9 cellular contexts compared by ENCODE assay signal in the genomic region with DNA sequence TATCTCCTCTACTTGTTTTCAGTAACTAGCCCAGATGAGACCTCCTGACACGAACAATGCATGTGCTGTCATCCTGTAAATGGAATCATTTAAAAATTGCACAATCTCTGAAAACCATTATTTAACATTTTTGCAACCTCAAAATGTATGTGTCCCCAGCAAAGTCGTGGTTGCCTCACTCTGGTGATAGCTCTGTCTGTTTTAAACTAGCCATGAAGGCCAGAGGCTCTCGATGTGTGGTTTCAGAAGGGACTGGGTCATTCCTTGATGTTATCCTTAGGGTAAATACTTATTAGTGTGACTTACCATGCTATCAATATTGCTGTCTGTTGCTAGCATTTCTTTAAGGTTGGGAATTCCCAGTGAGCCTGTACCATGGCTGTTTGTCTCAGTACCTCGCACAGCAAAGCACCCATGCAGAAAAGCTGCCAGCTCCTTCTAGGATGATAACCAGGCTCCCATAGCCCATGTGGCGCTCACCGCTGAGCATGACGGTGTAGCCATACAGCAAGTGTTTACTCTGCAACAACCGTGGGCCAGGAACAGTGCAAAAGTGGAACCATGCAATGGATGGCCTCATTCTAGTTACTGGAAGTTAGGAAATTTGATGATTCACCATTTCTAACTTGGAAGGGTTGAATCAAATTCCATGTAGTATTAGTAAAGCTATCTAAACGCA. TPM values are rescaled to one million over a fixed set of nuclear protein-coding genes. Genes with fewer than 3 reads are reported as not detected.
DNase-seq lines count a peak whose midpoint lies in the region; TF ChIP-seq lines count a peak whose summit lies in the region.
"Had no signal": no experiment of that assay in that cellular context is flagged by ENCODE, and none has a peak within 500 bp of the region (broad histone marks: within the 10 kb centered on the region; RNA-seq: fewer than 3 reads in every experiment).

No MANE protein-coding gene starts in this region.

- no peaks in the 10 kb centered on the region for H3K36me3 ChIP-seq in thymus (ENCODE audit: control insufficient read depth, insufficient read depth)

- WGBS in thymus = 86% methylated on average over 9 of the region's 9 CpGs

- H3K4me1 ChIP-seq in thymus (ENCODE audit: control insufficient read depth, insufficient read depth, low read length) = peaks cover 12% of the 10 kb centered on the region

- TF ChIP-seq CTCF in MCF 10A (IDR thresholded peaks at IDR 0.05; ENCODE audit: unreplicated experiment) = no peak

- peaks cover 31% of the 10 kb centered on the region for H3K4me1 Mint-ChIP-seq in MCF 10A (ENCODE audit: insufficient read depth, unreplicated experiment)

- POLR2A ChIA-PET in MCF 10A (lab: Yijun Ruan, JAX) = interaction anchor here (1.0 to 1.7 kb wide), 6 partner anchors 9 to 34 kb away, joined by 3 to 18 read pairs (median 6); no protein-coding TSS in a partner anchor

- H3K27me3 ChIP-seq in thymus (ENCODE audit: control insufficient read depth, insufficient read depth) = no peaks in the 10 kb centered on the region

- peaks cover 10% of the 10 kb centered on the region for H3K36me3 Mint-ChIP-seq in MCF 10A (ENCODE audit: insufficient read depth, unreplicated experiment)

- no peaks in the 10 kb centered on the region for H3K9me3 Mint-ChIP-seq in MCF 10A (ENCODE audit: unreplicated experiment)

- no peak overlapping the region for H3K4me3 ChIP-seq in thymus (ENCODE audit: low read length)

- H3K27ac Mint-ChIP-seq in MCF 10A (ENCODE audit: low read depth, unreplicated experiment) = peak overlapping the region; percentile 49

- peak overlapping the region; percentile 32 for H3K27ac ChIP-seq in thymus (ENCODE audit: low read depth)

- H3K9me3 ChIP-seq in thymus (ENCODE audit: control insufficient read depth) = no peaks in the 10 kb centered on the region

- no TSS peak for BruUV-seq in MCF 10A (replicated peaks; lab: Mats Ljungman, UMichigan)

- CTCF ChIA-PET in MCF 10A (lab: Yijun Ruan, JAX) = interaction anchor here (0.6 to 2.0 kb wide), 4 partner anchors 15 to 125 kb away, joined by 3 to 6 read pairs (median 6); no protein-coding TSS in a partner anchor

- intact Hi-C loops in MCF 10A (cut with micrococcal nuclease) = no loop called here

- no peaks in the 10 kb centered on the region for H3K27me3 Mint-ChIP-seq in MCF 10A (ENCODE audit: insufficient read depth, unreplicated experiment)

- DNase-seq in LHCN-M2 (ENCODE audit: low read depth) = peak; percentile 85
- peak; percentile 92 for DNase-seq in MCF 10A (ENCODE audit: unreplicated experiment)
- DNase-seq in kidney glomerular epithelial cell (lab: John Stamatoyannopoulos, UW) = peak; percentile 88
- no peak for DNase-seq in RPMI8226
- DNase-seq in germinal center (ENCODE audit: low spot score) = no peak
- no peak for DNase-seq in DMS114 treated with DMSO at 0.1 percent for 48 hours (lab: John Stamatoyannopoulos, UW; ENCODE audit: unreplicated experiment)
- no peak for DNase-seq in superior temporal gyrus (ENCODE audit: extremely low spot score)
- DNase-seq: activated CD4-positive, alpha-beta T cell treated with anti-CD3 and anti-CD28 coated beads for 4 hours had no signal

- H3K4me3 Mint-ChIP-seq in MCF 10A (ENCODE audit: unreplicated experiment) = peak overlapping the region; percentile 6

RNA-seq across cellular contexts. Expression of a gene that starts 2.9 kb away (rescaled TPM):
- total RNA-seq in LHCN-M2 (2014; rRNA removed) (31.9 and 35.0 TPM in 2 replicates), MCF 10A (2022) (25.7 and 31.8 TPM in 2 replicates)
- 16.3 TPM for polyA plus RNA-seq in LHCN-M2 (2012)
- 32.1 TPM for polyA plus RNA-seq in thymus

RNA-seq across cellular contexts. Expression of a gene that starts 15.7 kb away (rescaled TPM):
- total RNA-seq in LHCN-M2 (2014; rRNA removed) = 29.3 and 32.8 TPM in 2 replicates
- 7.4 TPM for polyA plus RNA-seq in LHCN-M2 (2012)
- total RNA-seq in MCF 10A (2022) = 2.5 and 4.8 TPM in 2 replicates
- 126 TPM for polyA plus RNA-seq in thymus

Comparison
In these comparisons a context has a peak if more than half of its experiments do, and no peak if none do; other contexts are left out.
1. DNase-seq: peak in LHCN-M2 (single experiment), MCF 10A (single experiment) and kidney glomerular epithelial cell (single experiment); none in RPMI8226 (single experiment), germinal center (single experiment), DMS114 treated with DMSO at 0.1 percent for 48 hours (single experiment) and superior temporal gyrus (single experiment).